15 cellular contexts compared by ENCODE assay signal in genomic region chr6:113875470-113875869, GRCh38. TPM values are rescaled to one million over a fixed set of nuclear protein-coding genes. Genes with fewer than 3 reads are reported as not detected.
A peak's percentile ranks its signal among the peaks of the same experiment; 100 is the strongest.
DNase-seq lines count a peak whose midpoint lies in the region; ATAC-seq, FAIRE-seq and TF ChIP-seq lines count a peak whose summit lies in the region.
"Had no signal": no experiment of that assay in that cellular context is flagged by ENCODE, and none has a peak within 500 bp of the region (broad histone marks: within the 10 kb centered on the region; RNA-seq: fewer than 3 reads in every experiment).

No MANE protein-coding gene starts in this region.

- DNase-seq in GM12892 (ENCODE audit: insufficient read length), result no peak
- no peak for DNase-seq in SK-N-SH
- peak; percentile 51 for DNase-seq in fibroblast of mammary gland (ENCODE audit: low read depth)
- no peak for DNase-seq in progenitor cell of endocrine pancreas (ENCODE audit: low spot score, unreplicated experiment)
- no peak for DNase-seq in T1000 (lab: John Stamatoyannopoulos, UW)
- DNase-seq: DMS153; effector CD4-positive, alpha-beta T cell; gastrocnemius medialis; H7; NCI-H146; NCI-H510A had no signal

- H2AFZ ChIP-seq in SK-N-SH (ENCODE audit: low read depth), result 0 out of 2 replicates have a peak overlapping the region, but pooled peaks have one; percentile 33

- POLR2A ChIA-PET in SK-N-SH (lab: Yijun Ruan, JAX), result no interaction called here

- H3K9me2 ChIP-seq in SK-N-SH, result no peaks in the 10 kb centered on the region

- no peaks in the 10 kb centered on the region for H3K27me3 Mint-ChIP-seq in progenitor cell of endocrine pancreas
- H3K27me3 Mint-ChIP-seq: stimulated activated memory B cell treated with anti-CD40 and anti-IgM and Interleukin-4, amounts not matched to agents 10 μg/mL and 1 μg/mL and 100 μg/mL, for 72 hours had no signal

- H3K36me3 ChIP-seq in SK-N-SH (replicated peaks in 1 of 2; ENCODE audit: control insufficient read depth in 1 of 2, insufficient read depth in 2 of 2, low read length in 1 of 2), result no peaks in the 10 kb centered on the region
- H3K36me3 ChIP-seq: gastrocnemius medialis had no signal

- no peaks in the 10 kb centered on the region for H3K9me3 Mint-ChIP-seq in progenitor cell of endocrine pancreas (ENCODE audit: low read depth)
- H3K9me3 Mint-ChIP-seq: stimulated activated memory B cell treated with anti-CD40 and anti-IgM and Interleukin-4, amounts not matched to agents 10 μg/mL and 1 μg/mL and 100 μg/mL, for 72 hours had no signal

- no peaks in the 10 kb centered on the region for H3K9me3 ChIP-seq in SK-N-SH
- H3K9me3 ChIP-seq: gastrocnemius medialis had no signal

- TF ChIP-seq CTCF in SK-N-SH (IDR thresholded peaks at IDR 0.05) (no peak), fibroblast of mammary gland (conservative IDR thresholded peaks at IDR 0.05; ENCODE audit: control insufficient read depth, insufficient read depth, low read depth, low read length) (no peak), progenitor cell of endocrine pancreas (IDR thresholded peaks at IDR 0.05; ENCODE audit: unreplicated experiment) (no peak)

- H3K4me3 Mint-ChIP-seq in progenitor cell of endocrine pancreas (ENCODE audit: low read depth), result no peak overlapping the region
- H3K4me3 Mint-ChIP-seq: stimulated activated memory B cell treated with anti-CD40 and anti-IgM and Interleukin-4, amounts not matched to agents 10 μg/mL and 1 μg/mL and 100 μg/mL, for 72 hours had no signal

- H3K4me1 Mint-ChIP-seq in progenitor cell of endocrine pancreas (ENCODE audit: low read depth), result peaks cover 10% of the 10 kb centered on the region

- CTCF ChIA-PET in SK-N-SH (lab: Yijun Ruan, JAX), result interaction anchor here (1.0 to 1.6 kb wide), 2 partner anchors 17 to 50 kb away, joined by 3 to 16 read pairs; no protein-coding TSS in a partner anchor

- peak overlapping the region; percentile 36; the same call in 1 of the 2 replicates for H3K9ac ChIP-seq in SK-N-SH

- no peak for TF ChIP-seq RAD21 in SK-N-SH (IDR thresholded peaks at IDR 0.05; ENCODE audit: low read length)

- peak; percentile 42 for FAIRE-seq in GM12892 (lab: Jason Lieb, UNC)

- 51% methylated on average over 2 of the region's 2 CpGs for WGBS in SK-N-SH (ENCODE audit: low lambda C conversion rate)

- TF ChIP-seq POLR2A in GM12892 (IDR thresholded peaks at IDR 0.05; ENCODE audit: low read depth, low read length), result no peak

- H3K4me1 ChIP-seq in SK-N-SH (ENCODE audit: control insufficient read depth in 1 of 2, insufficient read depth in 2 of 2, low read depth in 1 of 2, low read length in 1 of 2), result peaks cover 0 to 6% of the 10 kb centered on the region in 2 experiments; a peak in 1 of 4 replicates

- H3F3A ChIP-seq in SK-N-SH (replicated peaks; ENCODE audit: insufficient read depth), result peaks cover 21% of the 10 kb centered on the region

- H3K4me3 ChIP-seq in SK-N-SH (ENCODE audit: low read depth in 2 of 2, low read length in 1 of 2), result no peak overlapping the region
- no peak overlapping the region for H3K4me3 ChIP-seq in fibroblast of mammary gland (ENCODE audit: control insufficient read depth, low read depth, low read length)
- H3K4me3 ChIP-seq: gastrocnemius medialis had no signal

- H3K36me3 Mint-ChIP-seq in progenitor cell of endocrine pancreas (ENCODE audit: insufficient read depth), result no peaks in the 10 kb centered on the region
- H3K36me3 Mint-ChIP-seq: stimulated activated memory B cell treated with anti-CD40 and anti-IgM and Interleukin-4, amounts not matched to agents 10 μg/mL and 1 μg/mL and 100 μg/mL, for 72 hours had no signal

- peak overlapping the region; percentile 81 for H3K27ac Mint-ChIP-seq in progenitor cell of endocrine pancreas
- H3K27ac Mint-ChIP-seq: stimulated activated memory B cell treated with anti-CD40 and anti-IgM and Interleukin-4, amounts not matched to agents 10 μg/mL and 1 μg/mL and 100 μg/mL, for 72 hours had no signal

- H3K27ac ChIP-seq in SK-N-SH (ENCODE audit: low read depth in 2 of 2, low read length in 1 of 2), result peak overlapping the region; percentile 30 to 55; a peak in 3 of 4 replicates
- H3K27ac ChIP-seq: gastrocnemius medialis had no signal

- H3K79me2 ChIP-seq in SK-N-SH (ENCODE audit: insufficient read depth), result peaks cover 4% of the 10 kb centered on the region

- no peak for TF ChIP-seq EP300 in SK-N-SH (IDR thresholded peaks at IDR 0.05; ENCODE audit: borderline replicate concordance in 1 of 2, low read depth in 1 of 2, low read length in 1 of 2)

- no peaks in the 10 kb centered on the region for H3K27me3 ChIP-seq in SK-N-SH (ENCODE audit: insufficient read depth)
- H3K27me3 ChIP-seq: gastrocnemius medialis had no signal

- ATAC-seq in HG03565 (IDR thresholded peaks at IDR 0.05; ENCODE audit: unreplicated experiment) (no peak), HG02852 (IDR thresholded peaks at IDR 0.05; ENCODE audit: unreplicated experiment) (no peak), GM19455 (IDR thresholded peaks at IDR 0.05; ENCODE audit: unreplicated experiment) (no peak)
- ATAC-seq: gastrocnemius medialis; stimulated activated memory B cell treated with anti-CD40 and anti-IgM and Interleukin-4, amounts not matched to agents 10 μg/mL and 1 μg/mL and 100 μg/mL, for 72 hours had no signal

- H3K4me2 ChIP-seq in SK-N-SH, result no peak overlapping the region

- no peaks in the 10 kb centered on the region for H4K20me1 ChIP-seq in SK-N-SH (ENCODE audit: insufficient read depth)

TF ChIP-seq in SK-N-SH, 30 proteins besides CTCF, POLR2A, EP300 and RAD21 (continues in another document):
- TF ChIP-seq RXRA (IDR thresholded peaks at IDR 0.05; ENCODE audit: borderline replicate concordance, low read depth), result no peak
- no peak for TF ChIP-seq USF2 (IDR thresholded peaks at IDR 0.05; ENCODE audit: borderline replicate concordance, low read depth, low read length)
- no peak for TF ChIP-seq YY1 (IDR thresholded peaks at IDR 0.05; ENCODE audit: low read depth)
- TF ChIP-seq JUND (IDR thresholded peaks at IDR 0.05), result peak; percentile 62
- peak; percentile 61 for TF ChIP-seq TCF12 (IDR thresholded peaks at IDR 0.05)
- TF ChIP-seq NRF1 (IDR thresholded peaks at IDR 0.05; ENCODE audit: low read depth, low read length), result no peak
- TF ChIP-seq GABPA (IDR thresholded peaks at IDR 0.05; ENCODE audit: low read depth), result no peak
- TF ChIP-seq MAX (IDR thresholded peaks at IDR 0.05; ENCODE audit: low read depth), result peak; percentile 47; the same call in 1 of the 2 replicates
- TF ChIP-seq TAF1 (IDR thresholded peaks at IDR 0.05; ENCODE audit: borderline replicate concordance, low read depth, low read length), result no peak
- no peak for TF ChIP-seq MXI1 (IDR thresholded peaks at IDR 0.05; ENCODE audit: low read depth, low read length)
- no peak for TF ChIP-seq SMC3 (IDR thresholded peaks at IDR 0.05; ENCODE audit: low read depth, low read length)
- TF ChIP-seq TEAD4 (IDR thresholded peaks at IDR 0.05; ENCODE audit: borderline replicate concordance, insufficient read depth), result no peak; the same call in 1 of the 2 replicates
- no peak for TF ChIP-seq SIN3A (IDR thresholded peaks at IDR 0.05; ENCODE audit: borderline replicate concordance, low read depth, low read length)
- no peak for TF ChIP-seq RFX5 (IDR thresholded peaks at IDR 0.05; ENCODE audit: low read length)
- TF ChIP-seq USF1 (IDR thresholded peaks at IDR 0.05; ENCODE audit: borderline replicate concordance, low read depth), result no peak
- TF ChIP-seq IRF3 (IDR thresholded peaks at IDR 0.05; ENCODE audit: low read depth, low read length), result no peak

RNA-seq across cellular contexts. Expression of gene MARCKS, which starts 18.3 kb away (rescaled TPM):
- 78.9 TPM for polyA plus RNA-seq in GM12892 (2012; ENCODE audit: missing spikeins)
- polyA plus RNA-seq in SK-N-SH (2012; rRNA removed), result 54.4 and 61.4 TPM in 2 replicates
- polyA plus RNA-seq in SK-N-SH (2012; cell fraction: cytosol; rRNA removed), result 60.1 and 82.6 TPM in 2 replicates
- polyA plus RNA-seq in SK-N-SH (2012; cell fraction: nucleus; rRNA removed), result 47.3 and 49.0 TPM in 2 replicates
- total RNA-seq in progenitor cell of endocrine pancreas, result 153 and 158 TPM in 2 replicates
